ENCODE assay signal across 24 cellular contexts in the genomic region with DNA sequence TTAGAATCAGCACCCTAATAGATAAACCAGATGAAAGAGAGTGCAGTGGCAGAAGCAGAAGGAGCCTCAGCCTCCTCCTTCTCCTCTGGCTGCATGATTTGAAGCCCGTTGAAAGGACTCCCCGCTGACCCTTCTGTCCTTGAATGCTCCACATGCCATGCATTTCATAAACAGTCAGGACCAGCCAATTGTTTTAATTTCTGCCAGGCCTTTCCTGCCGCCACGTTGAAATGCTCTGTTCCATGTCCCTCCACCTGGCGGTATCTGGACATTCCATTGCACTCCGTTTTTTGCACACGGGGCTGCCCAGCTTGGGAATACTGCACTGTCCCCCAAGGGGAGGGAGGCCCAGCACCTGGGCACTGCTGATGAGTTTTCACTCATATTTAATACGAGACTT.
"Had no signal": no experiment of that assay in that cellular context is flagged by ENCODE, and none has a peak within 500 bp of the region (broad histone marks: within the 10 kb centered on the region; RNA-seq: fewer than 3 reads in every experiment).

No MANE protein-coding gene starts in this region.

- ATAC-seq: activated CD8-positive, alpha-beta T cell treated with anti-CD3 and anti-CD28 coated beads for 36 hours; natural killer cell had no signal

- H3K27ac ChIP-seq: colonic mucosa, thyroid gland, uterus had no signal

- H3K4me3 Mint-ChIP-seq: activated CD4-positive, alpha-beta T cell treated with anti-CD3 and anti-CD28 coated beads, Interleukin-2, amount 10 ng/mL, durations not matched to agents 24 days and 14 days; activated CD8-positive, alpha-beta T cell treated with anti-CD3 and anti-CD28 coated beads for 36 hours; activated naive CD8-positive, alpha-beta T cell treated with anti-CD3 and anti-CD28 coated beads, Interleukin-2, amount 10 ng/mL, durations not matched to agents 7 days and 5 days; natural killer cell had no signal

- H3K9me3 Mint-ChIP-seq: activated CD4-positive, alpha-beta T cell treated with anti-CD3 and anti-CD28 coated beads, Interleukin-2, amount 10 ng/mL, durations not matched to agents 24 days and 14 days; activated CD8-positive, alpha-beta T cell treated with anti-CD3 and anti-CD28 coated beads for 36 hours; activated naive CD8-positive, alpha-beta T cell treated with anti-CD3 and anti-CD28 coated beads, Interleukin-2, amount 10 ng/mL, durations not matched to agents 7 days and 5 days; activated T-helper 2 cell treated with anti-CD3 and anti-CD28 coated beads, Interferon-gamma antibody, Interleukin-2, Interleukin-4, amounts not matched to agents 10 μg/mL and 5 μg/mL and 100 μg/mL, durations not matched to agents 14 hours and 24 hours and 36 hours; natural killer cell had no signal

- H3K36me3 ChIP-seq: colonic mucosa, thyroid gland, uterus had no signal

- H3K27me3 ChIP-seq: body of pancreas, colonic mucosa, thyroid gland, uterus had no signal

- H3K9me3 ChIP-seq: body of pancreas, colonic mucosa, thyroid gland, uterus had no signal

- H3K4me3 ChIP-seq: body of pancreas, colonic mucosa, thyroid gland, uterus had no signal

- H3K4me1 ChIP-seq: colonic mucosa, uterus had no signal

- DNase-seq: activated CD4-positive, alpha-beta T cell treated with anti-CD3 and anti-CD28 coated beads, Interleukin-2, amount 10 ng/mL, durations not matched to agents 24 days and 14 days; activated CD8-positive, alpha-beta T cell treated with anti-CD3 and anti-CD28 coated beads for 36 hours; activated naive CD4-positive, alpha-beta T cell treated with Interleukin-2 at 50 U/mL for 16 hours; activated naive CD8-positive, alpha-beta T cell treated with anti-CD3 and anti-CD28 coated beads, Interleukin-2, amount 10 ng/mL, durations not matched to agents 7 days and 5 days; activated T-cell treated with anti-CD3 and anti-CD28 coated beads, Interleukin-2, amount 50 U/mL, for 1 hour; central memory CD4-positive, alpha-beta T cell; effector CD4-positive, alpha-beta T cell; foreskin fibroblast; hippocampal formation; islet precursor cell; left colon; mesendoderm; natural killer cell; posterior cingulate gyrus; stimulated activated CD4-positive, alpha-beta T cell treated with anti-CD3 and anti-CD28 coated beads, Interleukin-12 subunit alpha, Interleukin-12 subunit beta, amount 100 ng/mL, for 4 hours; stimulated activated CD4-positive, alpha-beta T cell treated with anti-CD3 and anti-CD28 coated beads, Interleukin-1b, Interleukin-23, amount 100 ng/mL, for 48 hours; stimulated activated CD8-positive, alpha-beta memory T cell treated with anti-CD3 and anti-CD28 coated beads, Interleukin-4, amount 100 ng/mL, for 48 hours; stimulated activated naive CD4-positive, alpha-beta T cell; T1000; thyroid gland; uterus had no signal

- H3K27ac Mint-ChIP-seq: activated CD4-positive, alpha-beta T cell treated with anti-CD3 and anti-CD28 coated beads, Interleukin-2, amount 10 ng/mL, durations not matched to agents 24 days and 14 days; activated naive CD8-positive, alpha-beta T cell treated with anti-CD3 and anti-CD28 coated beads, Interleukin-2, amount 10 ng/mL, durations not matched to agents 7 days and 5 days; activated T-helper 2 cell treated with anti-CD3 and anti-CD28 coated beads, Interferon-gamma antibody, Interleukin-2, Interleukin-4, amounts not matched to agents 10 μg/mL and 5 μg/mL and 100 μg/mL, durations not matched to agents 14 hours and 24 hours and 36 hours; natural killer cell had no signal

- H3K36me3 Mint-ChIP-seq: activated naive CD8-positive, alpha-beta T cell treated with anti-CD3 and anti-CD28 coated beads, Interleukin-2, amount 10 ng/mL, durations not matched to agents 7 days and 5 days; natural killer cell had no signal

- H3K27me3 Mint-ChIP-seq: activated CD8-positive, alpha-beta T cell treated with anti-CD3 and anti-CD28 coated beads for 36 hours; activated naive CD8-positive, alpha-beta T cell treated with anti-CD3 and anti-CD28 coated beads, Interleukin-2, amount 10 ng/mL, durations not matched to agents 7 days and 5 days had no signal
